23 cellular contexts compared by ENCODE assay signal in the genomic region with DNA sequence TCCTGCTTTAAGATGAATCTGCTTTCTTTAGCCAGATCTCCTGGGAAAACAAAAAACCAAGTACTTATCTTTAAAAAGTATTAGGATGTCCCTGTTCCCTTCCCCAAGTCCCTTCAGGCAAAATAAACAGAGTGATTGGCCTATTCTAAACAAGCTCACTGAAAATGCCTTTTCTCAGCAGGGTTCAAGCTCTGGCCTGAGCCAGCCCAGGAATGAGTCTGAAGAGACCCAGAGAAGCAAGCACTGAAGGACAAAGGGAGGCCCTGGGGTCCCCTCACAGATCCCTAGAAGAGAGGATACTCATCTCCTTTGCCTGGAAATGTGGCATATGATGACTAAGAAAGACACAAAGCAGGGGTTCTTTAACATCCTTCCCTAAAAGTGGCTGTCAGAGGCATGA.
DNase-seq lines count a peak whose midpoint lies in the region; ATAC-seq and TF ChIP-seq lines count a peak whose summit lies in the region.
"Had no signal": no experiment of that assay in that cellular context is flagged by ENCODE, and none has a peak within 500 bp of the region (broad histone marks: within the 10 kb centered on the region; RNA-seq: fewer than 3 reads in every experiment).

No MANE protein-coding gene starts in this region.

- no peak overlapping the region for H3K4me3 Mint-ChIP-seq in WTC11
- H3K4me3 Mint-ChIP-seq: CD4-positive, CD25-positive, alpha-beta regulatory T cell had no signal

- intact Hi-C loops in heart left ventricle (cut with DNase I) (no loop called here), cardiac septum (cut with DNase I) (no loop called here)

- no peaks in the 10 kb centered on the region for H3K27me3 ChIP-seq in heart left ventricle
- H3K27me3 ChIP-seq: BLaER1, SJSA1 had no signal

- DNase-seq in heart left ventricle: no peak
- DNase-seq in cardiac septum (ENCODE audit: low spot score): no peak
- no peak for DNase-seq in WTC11 (ENCODE audit: low spot score)
- DNase-seq in iPS-NIHi7 (ENCODE audit: extremely low spot score): peak; percentile 19
- DNase-seq in DMS79 treated with DMSO at 0.1 percent for 48 hours (lab: John Stamatoyannopoulos, UW): no peak
- no peak for DNase-seq in effector CD8-positive, alpha-beta T cell (lab: John Stamatoyannopoulos, UW)
- DNase-seq: CD4-positive, CD25-positive, alpha-beta regulatory T cell; DMS153; GDM1; H7; Karpas-422; NCI-H1092 treated with DMSO at 0.1 percent for 48 hours; NCI-H1436; NCI-H1930; NCI-H2107; NCI-H524; NCI-H774; PC-3 had no signal

- CTCF ChIA-PET in WTC11 (lab: Charles Lee): interaction anchor here (0.5 to 1.0 kb wide), 2 partner anchors 102 to 252 kb away, joined by 3 read pairs; no protein-coding TSS in a partner anchor

- H3K27ac ChIP-seq in heart left ventricle: peak overlapping the region in 9 of 12 donors; percentile 4 to 67 (median 28)
- H3K27ac ChIP-seq: BLaER1, SJSA1 had no signal

- TF ChIP-seq CTCF in heart left ventricle (IDR thresholded peaks at IDR 0.05) (no peak), WTC11 (IDR thresholded peaks at IDR 0.05) (no peak)

- H3K4me1 ChIP-seq in heart left ventricle: no peaks in the 10 kb centered on the region
- H3K4me1 ChIP-seq: BLaER1, SJSA1 had no signal

- no peaks in the 10 kb centered on the region for H3K9me3 ChIP-seq in heart left ventricle
- H3K9me3 ChIP-seq: BLaER1, SJSA1 had no signal

- no peaks in the 10 kb centered on the region for H3K36me3 ChIP-seq in heart left ventricle
- H3K36me3 ChIP-seq: BLaER1, SJSA1 had no signal

- POLR2A ChIA-PET in WTC11 (lab: Charles Lee): no interaction called here

- H3K27me3 Mint-ChIP-seq in WTC11 (ENCODE audit: low read depth): no peaks in the 10 kb centered on the region; the same call in 1 of the 2 replicates

- no peaks in the 10 kb centered on the region for H3K36me3 Mint-ChIP-seq in WTC11
- H3K36me3 Mint-ChIP-seq: CD4-positive, CD25-positive, alpha-beta regulatory T cell had no signal

- peaks cover 38% of the 10 kb centered on the region for H3K4me1 Mint-ChIP-seq in WTC11
- H3K4me1 Mint-ChIP-seq: CD4-positive, CD25-positive, alpha-beta regulatory T cell had no signal

- H3K9me3 Mint-ChIP-seq in WTC11: no peaks in the 10 kb centered on the region

- H3K4me3 ChIP-seq in heart left ventricle: no peak overlapping the region
- H3K4me3 ChIP-seq: BLaER1, GM12878, SJSA1 had no signal

- ATAC-seq in heart left ventricle (peak in 2 of 4 donors; percentile 55 to 62), WTC11 (peak; percentile 65), HG03439 (IDR thresholded peaks at IDR 0.05; ENCODE audit: unreplicated experiment) (no peak)
- ATAC-seq: GM12878, HepG2, PC-3 had no signal

- H3K27ac Mint-ChIP-seq in WTC11: no peak overlapping the region
- H3K27ac Mint-ChIP-seq: CD4-positive, CD25-positive, alpha-beta regulatory T cell had no signal

- no peak for TF ChIP-seq POLR2A in heart left ventricle (IDR thresholded peaks at IDR 0.05)

TF ChIP-seq in WTC11, 78 proteins besides CTCF, POLR2A, EP300 and RAD21:
- TF ChIP-seq NR1H2 (CRISPR knock-in tag; IDR thresholded peaks at IDR 0.05) (no peak), SMAD4 (CRISPR knock-in tag; IDR thresholded peaks at IDR 0.05) (no peak), MYBL2 (CRISPR knock-in tag; IDR thresholded peaks at IDR 0.05) (no peak)
